1 cellular context compared by ENCODE assay signal in genomic region chr14:75293920-75294648, GRCh38.
A peak's percentile ranks its signal among the peaks of the same experiment; 100 is the strongest.
TF ChIP-seq lines count a peak whose summit lies in the region.

No MANE protein-coding gene starts in this region.

TF ChIP-seq in K562, 482 proteins besides CTCF, POLR2A, EP300 and RAD21 (continued from another document and continues in another):
- TF ChIP-seq, protein P1, sequence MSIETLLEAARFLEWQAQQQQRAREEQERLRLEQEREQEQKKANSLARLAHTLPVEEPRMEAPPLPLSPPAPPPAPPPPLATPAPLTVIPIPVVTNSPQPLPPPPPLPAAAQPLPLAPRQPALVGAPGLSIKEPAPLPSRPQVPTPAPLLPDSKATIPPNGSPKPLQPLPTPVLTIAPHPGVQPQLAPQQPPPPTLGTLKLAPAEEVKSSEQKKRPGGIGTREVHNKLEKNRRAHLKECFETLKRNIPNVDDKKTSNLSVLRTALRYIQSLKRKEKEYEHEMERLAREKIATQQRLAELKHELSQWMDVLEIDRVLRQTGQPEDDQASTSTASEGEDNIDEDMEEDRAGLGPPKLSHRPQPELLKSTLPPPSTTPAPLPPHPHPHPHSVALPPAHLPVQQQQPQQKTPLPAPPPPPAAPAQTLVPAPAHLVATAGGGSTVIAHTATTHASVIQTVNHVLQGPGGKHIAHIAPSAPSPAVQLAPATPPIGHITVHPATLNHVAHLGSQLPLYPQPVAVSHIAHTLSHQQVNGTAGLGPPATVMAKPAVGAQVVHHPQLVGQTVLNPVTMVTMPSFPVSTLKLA (conservative IDR thresholded peaks at IDR 0.05): peak; percentile 45 to 64; a peak in 3 of 4 replicates
- TF ChIP-seq NR2C1 (IDR thresholded peaks at IDR 0.05): no peak
- TF ChIP-seq NR2C1 (tag; IDR thresholded peaks at IDR 0.05): no peak
- peak; percentile 38; the same call in 1 of the 2 replicates for TF ChIP-seq SUPT5H (IDR thresholded peaks at IDR 0.05)
- TF ChIP-seq YY1 (IDR thresholded peaks at IDR 0.05; ENCODE audit: borderline replicate concordance in 1 of 3, control insufficient read depth in 1 of 3, extremely low read depth in 1 of 3, insufficient read depth in 3 of 3, insufficient read length in 1 of 3, insufficient replicate concordance in 2 of 3, low read depth in 1 of 3, low read length in 2 of 3): peak in 1 of 3 experiments; percentile 9
- TF ChIP-seq NR2C2 (CRISPR knock-in tag; IDR thresholded peaks at IDR 0.05): no peak
- 0 out of 2 replicates have a peak, but pooled peaks have one; percentile 54 for TF ChIP-seq NR2C2 (tag; IDR thresholded peaks at IDR 0.05)
- peak; percentile 31; the same call in 1 of the 2 replicates for TF ChIP-seq POLR2AphosphoS5 (IDR thresholded peaks at IDR 0.05; ENCODE audit: control insufficient read depth, insufficient read depth, low read depth, low read length)
- TF ChIP-seq ZNF696 (CRISPR knock-in tag; conservative IDR thresholded peaks at IDR 0.05): no peak
- no peak for TF ChIP-seq PURB (CRISPR knock-in tag; IDR thresholded peaks at IDR 0.05; ENCODE audit: low read depth)
- TF ChIP-seq NCOA6 (IDR thresholded peaks at IDR 0.05): peak; percentile 61; the same call in 1 of the 2 replicates
- TF ChIP-seq, protein P2, sequence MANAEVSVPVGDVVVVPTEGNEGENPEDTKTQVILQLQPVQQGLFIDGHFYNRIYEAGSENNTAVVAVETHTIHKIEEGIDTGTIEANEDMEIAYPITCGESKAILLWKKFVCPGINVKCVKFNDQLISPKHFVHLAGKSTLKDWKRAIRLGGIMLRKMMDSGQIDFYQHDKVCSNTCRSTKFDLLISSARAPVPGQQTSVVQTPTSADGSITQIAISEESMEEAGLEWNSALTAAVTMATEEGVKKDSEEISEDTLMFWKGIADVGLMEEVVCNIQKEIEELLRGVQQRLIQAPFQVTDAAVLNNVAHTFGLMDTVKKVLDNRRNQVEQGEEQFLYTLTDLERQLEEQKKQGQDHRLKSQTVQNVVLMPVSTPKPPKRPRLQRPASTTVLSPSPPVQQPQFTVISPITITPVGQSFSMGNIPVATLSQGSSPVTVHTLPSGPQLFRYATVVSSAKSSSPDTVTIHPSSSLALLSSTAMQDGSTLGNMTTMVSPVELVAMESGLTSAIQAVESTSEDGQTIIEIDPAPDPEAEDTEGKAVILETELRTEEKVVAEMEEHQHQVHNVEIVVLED (CRISPR knock-in tag; IDR thresholded peaks at IDR 0.05): peak; percentile 98
- 0 out of 2 replicates have a peak, but pooled peaks have one; percentile 12 for TF ChIP-seq HCFC1 (IDR thresholded peaks at IDR 0.05; ENCODE audit: low read depth, low read length)
- no peak for TF ChIP-seq ATF1 (CRISPR knock-in tag; IDR thresholded peaks at IDR 0.05)
- peak; percentile 77 for TF ChIP-seq ATF1 (tag; IDR thresholded peaks at IDR 0.05)
- peak; percentile 14 for TF ChIP-seq TAF1 (IDR thresholded peaks at IDR 0.05; ENCODE audit: control insufficient read depth, extremely low read depth, insufficient read depth, low read length, severe bottlenecking)
- 0 out of 4 replicates have a peak, but pooled peaks of 1 of the 2 experiments have one; percentile 7 for TF ChIP-seq HDAC1 (IDR thresholded peaks at IDR 0.05)
- TF ChIP-seq ZBTB11 (CRISPR knock-in tag; IDR thresholded peaks at IDR 0.05): peak in 1 of 3 experiments; percentile 43; a peak in 1 of 6 replicates
- peak; percentile 56; the same call in 1 of the 2 replicates for TF ChIP-seq SP1 (CRISPR knock-in tag; IDR thresholded peaks at IDR 0.05)
- peak; percentile 85 for TF ChIP-seq POLR2G (IDR thresholded peaks at IDR 0.05; ENCODE audit: low read depth, low read length)
- TF ChIP-seq RFX1 (IDR thresholded peaks at IDR 0.05): peak; percentile 86
- peak; percentile 59; the same call in 1 of the 2 replicates for TF ChIP-seq ETV5 (CRISPR knock-in tag; IDR thresholded peaks at IDR 0.05; ENCODE audit: low read depth)
- TF ChIP-seq, protein P3, sequence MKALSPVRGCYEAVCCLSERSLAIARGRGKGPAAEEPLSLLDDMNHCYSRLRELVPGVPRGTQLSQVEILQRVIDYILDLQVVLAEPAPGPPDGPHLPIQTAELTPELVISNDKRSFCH (CRISPR knock-in tag; IDR thresholded peaks at IDR 0.05): no peak
- TF ChIP-seq, protein P3 (tag; IDR thresholded peaks at IDR 0.05): no peak
- 0 out of 2 replicates have a peak, but pooled peaks have one; percentile 20 for TF ChIP-seq RB1 (IDR thresholded peaks at IDR 0.05; ENCODE audit: low read depth)
- 0 out of 2 replicates have a peak, but pooled peaks have one; percentile 13 for TF ChIP-seq CTBP1 (IDR thresholded peaks at IDR 0.05; ENCODE audit: borderline replicate concordance)
- peak; percentile 82 for TF ChIP-seq CREB1 (IDR thresholded peaks at IDR 0.05)
- peak; percentile 80 for TF ChIP-seq CREB1 (CRISPR knock-in tag; IDR thresholded peaks at IDR 0.05)
- TF ChIP-seq, protein P4, sequence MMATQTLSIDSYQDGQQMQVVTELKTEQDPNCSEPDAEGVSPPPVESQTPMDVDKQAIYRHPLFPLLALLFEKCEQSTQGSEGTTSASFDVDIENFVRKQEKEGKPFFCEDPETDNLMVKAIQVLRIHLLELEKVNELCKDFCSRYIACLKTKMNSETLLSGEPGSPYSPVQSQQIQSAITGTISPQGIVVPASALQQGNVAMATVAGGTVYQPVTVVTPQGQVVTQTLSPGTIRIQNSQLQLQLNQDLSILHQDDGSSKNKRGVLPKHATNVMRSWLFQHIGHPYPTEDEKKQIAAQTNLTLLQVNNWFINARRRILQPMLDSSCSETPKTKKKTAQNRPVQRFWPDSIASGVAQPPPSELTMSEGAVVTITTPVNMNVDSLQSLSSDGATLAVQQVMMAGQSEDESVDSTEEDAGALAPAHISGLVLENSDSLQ (IDR thresholded peaks at IDR 0.05): peak; percentile 41; the same call in 1 of the 2 replicates
- no peak; the same call in 1 of the 2 replicates for TF ChIP-seq FOSL1 (tag; conservative IDR thresholded peaks at IDR 0.05)
- peak; percentile 75; the same call in 1 of the 2 replicates for TF ChIP-seq ZNF384 (IDR thresholded peaks at IDR 0.05; ENCODE audit: low read depth, low read length)
- no peak for TF ChIP-seq PHB2 (IDR thresholded peaks at IDR 0.05; ENCODE audit: low read depth)
- TF ChIP-seq ETV1 (tag; conservative IDR thresholded peaks at IDR 0.05; ENCODE audit: low read depth): peak; percentile 79
- TF ChIP-seq SIN3A (IDR thresholded peaks at IDR 0.05; ENCODE audit: borderline replicate concordance in 2 of 2, control insufficient read depth in 1 of 2, low read depth in 2 of 2, low read length in 2 of 2): peak in 1 of 2 experiments; percentile 21; a peak in 1 of 4 replicates
- TF ChIP-seq CXXC5 (CRISPR knock-in tag; IDR thresholded peaks at IDR 0.05): peak; percentile 90
- no peak for TF ChIP-seq ZBTB49 (CRISPR knock-in tag; IDR thresholded peaks at IDR 0.05; ENCODE audit: borderline replicate concordance)
- peak; percentile 71 for TF ChIP-seq CCNT2 (IDR thresholded peaks at IDR 0.05; ENCODE audit: borderline replicate concordance, extremely low read depth, insufficient read length, low read depth, low read length)
- no peak for TF ChIP-seq NONO (IDR thresholded peaks at IDR 0.05; ENCODE audit: low read depth in 2 of 2, low read length in 1 of 2)
- 0 out of 4 replicates have a peak, but pooled peaks of 1 of the 2 experiments have one; percentile 17 for TF ChIP-seq FOXK2 (conservative IDR thresholded peaks at IDR 0.05 in 1 of 2, IDR thresholded peaks at IDR 0.05 in 1 of 2; ENCODE audit: low read depth in 2 of 2)
- TF ChIP-seq FOXJ2 (tag; IDR thresholded peaks at IDR 0.05): peak; percentile 100
- TF ChIP-seq TFAP4 (CRISPR knock-in tag; IDR thresholded peaks at IDR 0.05; ENCODE audit: borderline replicate concordance): peak; percentile 56; the same call in 1 of the 2 replicates
- 0 out of 2 replicates have a peak, but pooled peaks have one; percentile 16 for TF ChIP-seq ELF1 (tag; IDR thresholded peaks at IDR 0.05)
- TF ChIP-seq, protein P5, sequence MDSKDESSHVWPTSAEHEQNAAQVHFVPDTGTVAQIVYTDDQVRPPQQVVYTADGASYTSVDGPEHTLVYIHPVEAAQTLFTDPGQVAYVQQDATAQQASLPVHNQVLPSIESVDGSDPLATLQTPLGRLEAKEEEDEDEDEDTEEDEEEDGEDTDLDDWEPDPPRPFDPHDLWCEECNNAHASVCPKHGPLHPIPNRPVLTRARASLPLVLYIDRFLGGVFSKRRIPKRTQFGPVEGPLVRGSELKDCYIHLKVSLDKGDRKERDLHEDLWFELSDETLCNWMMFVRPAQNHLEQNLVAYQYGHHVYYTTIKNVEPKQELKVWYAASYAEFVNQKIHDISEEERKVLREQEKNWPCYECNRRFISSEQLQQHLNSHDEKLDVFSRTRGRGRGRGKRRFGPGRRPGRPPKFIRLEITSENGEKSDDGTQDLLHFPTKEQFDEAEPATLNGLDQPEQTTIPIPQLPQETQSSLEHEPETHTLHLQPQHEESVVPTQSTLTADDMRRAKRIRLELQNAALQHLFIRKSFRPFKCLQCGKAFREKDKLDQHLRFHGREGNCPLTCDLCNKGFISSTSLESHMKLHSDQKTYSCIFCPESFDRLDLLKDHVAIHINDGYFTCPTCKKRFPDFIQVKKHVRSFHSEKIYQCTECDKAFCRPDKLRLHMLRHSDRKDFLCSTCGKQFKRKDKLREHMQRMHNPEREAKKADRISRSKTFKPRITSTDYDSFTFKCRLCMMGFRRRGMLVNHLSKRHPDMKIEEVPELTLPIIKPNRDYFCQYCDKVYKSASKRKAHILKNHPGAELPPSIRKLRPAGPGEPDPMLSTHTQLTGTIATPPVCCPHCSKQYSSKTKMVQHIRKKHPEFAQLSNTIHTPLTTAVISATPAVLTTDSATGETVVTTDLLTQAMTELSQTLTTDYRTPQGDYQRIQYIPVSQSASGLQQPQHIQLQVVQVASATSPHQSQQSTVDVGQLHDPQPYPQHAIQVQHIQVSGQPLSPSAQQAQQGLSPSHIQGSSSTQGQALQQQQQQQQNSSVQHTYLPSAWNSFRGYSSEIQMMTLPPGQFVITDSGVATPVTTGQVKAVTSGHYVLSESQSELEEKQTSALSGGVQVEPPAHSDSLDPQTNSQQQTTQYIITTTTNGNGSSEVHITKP (IDR thresholded peaks at IDR 0.05; ENCODE audit: partially characterized antibody): peak; percentile 12
- TF ChIP-seq, protein P6, sequence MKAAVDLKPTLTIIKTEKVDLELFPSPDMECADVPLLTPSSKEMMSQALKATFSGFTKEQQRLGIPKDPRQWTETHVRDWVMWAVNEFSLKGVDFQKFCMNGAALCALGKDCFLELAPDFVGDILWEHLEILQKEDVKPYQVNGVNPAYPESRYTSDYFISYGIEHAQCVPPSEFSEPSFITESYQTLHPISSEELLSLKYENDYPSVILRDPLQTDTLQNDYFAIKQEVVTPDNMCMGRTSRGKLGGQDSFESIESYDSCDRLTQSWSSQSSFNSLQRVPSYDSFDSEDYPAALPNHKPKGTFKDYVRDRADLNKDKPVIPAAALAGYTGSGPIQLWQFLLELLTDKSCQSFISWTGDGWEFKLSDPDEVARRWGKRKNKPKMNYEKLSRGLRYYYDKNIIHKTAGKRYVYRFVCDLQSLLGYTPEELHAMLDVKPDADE (conservative IDR thresholded peaks at IDR 0.05; ENCODE audit: control insufficient read depth, low read depth, low read length): 0 out of 2 replicates have a peak, but pooled peaks have one; percentile 32
- TF ChIP-seq PHF8 (IDR thresholded peaks at IDR 0.05; ENCODE audit: borderline replicate concordance, low read length): peak; percentile 52; the same call in 1 of the 2 replicates
- peak; percentile 42; the same call in 1 of the 2 replicates for TF ChIP-seq MAX (CRISPR knock-in tag; IDR thresholded peaks at IDR 0.05)
